1 cellular context compared by ENCODE assay signal in genomic region chr2:172119089-172119488, GRCh38.
TF ChIP-seq lines count a peak whose summit lies in the region.

No MANE protein-coding gene starts in this region.

TF ChIP-seq in HepG2, 621 proteins besides CTCF, POLR2A, EP300 and RAD21 (continued from another document and continues in another):
- TF ChIP-seq ARID5B (CRISPR knock-in tag; IDR thresholded peaks at IDR 0.05) (peak; percentile 76), KLF11 (CRISPR knock-in tag; IDR thresholded peaks at IDR 0.05) (no peak), ZNF614 (CRISPR knock-in tag; IDR thresholded peaks at IDR 0.05; ENCODE audit: borderline replicate concordance) (0 out of 2 replicates have a peak, but pooled peaks have one; percentile 56), CHD2 (IDR thresholded peaks at IDR 0.05; ENCODE audit: low read depth, low read length) (no peak), NFRKB (IDR thresholded peaks at IDR 0.05) (no peak), E2F2 (CRISPR knock-in tag; IDR thresholded peaks at IDR 0.05; ENCODE audit: borderline replicate concordance) (no peak), SUZ12 (IDR thresholded peaks at IDR 0.05; ENCODE audit: low read depth, low read length) (no peak), ZNF225 (CRISPR knock-in tag; IDR thresholded peaks at IDR 0.05) (no peak), JUN (CRISPR knock-in tag; IDR thresholded peaks at IDR 0.05) (0 out of 2 replicates have a peak, but pooled peaks have one; percentile 28), MAFK (conservative IDR thresholded peaks at IDR 0.05 in 1 of 2, IDR thresholded peaks at IDR 0.05 in 1 of 2; ENCODE audit: low read length in 2 of 2) (peak; percentile 25 to 33; a peak in 2 of 4 replicates), FOSL2 (CRISPR knock-in tag; IDR thresholded peaks at IDR 0.05) (peak; percentile 81), TEAD2 (CRISPR knock-in tag; IDR thresholded peaks at IDR 0.05) (no peak), HMG20A (CRISPR knock-in tag; IDR thresholded peaks at IDR 0.05; ENCODE audit: borderline replicate concordance) (peak; percentile 47; the same call in 1 of the 2 replicates), ERF (CRISPR knock-in tag; IDR thresholded peaks at IDR 0.05) (no peak), LCORL (IDR thresholded peaks at IDR 0.05) (no peak), LCORL (CRISPR knock-in tag; IDR thresholded peaks at IDR 0.05) (no peak), ARID3A (IDR thresholded peaks at IDR 0.05; ENCODE audit: low read depth, low read length) (peak; percentile 67), DZIP1 (CRISPR knock-in tag; IDR thresholded peaks at IDR 0.05) (no peak), MAX (IDR thresholded peaks at IDR 0.05) (no peak), DDIT3 (CRISPR knock-in tag; IDR thresholded peaks at IDR 0.05) (no peak), ZSCAN21 (CRISPR knock-in tag; IDR thresholded peaks at IDR 0.05; ENCODE audit: borderline replicate concordance) (no peak), ZNF609 (CRISPR knock-in tag; IDR thresholded peaks at IDR 0.05; ENCODE audit: borderline replicate concordance) (no peak), SKIL (CRISPR knock-in tag; IDR thresholded peaks at IDR 0.05; ENCODE audit: borderline replicate concordance) (no peak), ZNF747 (CRISPR knock-in tag; IDR thresholded peaks at IDR 0.05; ENCODE audit: borderline replicate concordance) (no peak), GMEB1 (CRISPR knock-in tag; IDR thresholded peaks at IDR 0.05; ENCODE audit: borderline replicate concordance) (no peak), FOXA3 (CRISPR knock-in tag; IDR thresholded peaks at IDR 0.05) (peak; percentile 49), ZNF383 (CRISPR knock-in tag; IDR thresholded peaks at IDR 0.05; ENCODE audit: borderline replicate concordance) (no peak), ZBTB7B (CRISPR knock-in tag; IDR thresholded peaks at IDR 0.05) (no peak), HINFP (CRISPR knock-in tag; IDR thresholded peaks at IDR 0.05; ENCODE audit: low read depth) (no peak), CREB1 (IDR thresholded peaks at IDR 0.05) (no peak), CREB1 (CRISPR knock-in tag; IDR thresholded peaks at IDR 0.05) (peak; percentile 54), ZFAT (CRISPR knock-in tag; conservative IDR thresholded peaks at IDR 0.05) (no peak), NPAS2 (CRISPR knock-in tag; IDR thresholded peaks at IDR 0.05; ENCODE audit: borderline replicate concordance) (no peak)
